1 cellular context compared by ENCODE assay signal in genomic region chr17:43165971-43166370, GRCh38.
TF ChIP-seq lines count a peak whose summit lies in the region.
"Not testable (repeated sequence)": the region's sequence is repeated elsewhere in the genome, so short reads cannot be mapped to it uniquely, and the experiment has no call there.

No MANE protein-coding gene starts in this region.

TF ChIP-seq in HepG2, 621 proteins besides CTCF, POLR2A, EP300 and RAD21:
- peak; percentile 36; the same call in 1 of the 2 replicates for TF ChIP-seq FOXP1 (IDR thresholded peaks at IDR 0.05)
- not testable (repeated sequence) for TF ChIP-seq FOXP1 (CRISPR knock-in tag; IDR thresholded peaks at IDR 0.05)
